Comparison of ENCODE assay signal across 15 cellular contexts in genomic region chr19:45382426-45382825, GRCh38. TPM values are rescaled to one million over a fixed set of nuclear protein-coding genes. Genes with fewer than 3 reads are reported as not detected.
DNase-seq lines count a peak whose midpoint lies in the region; ATAC-seq and TF ChIP-seq lines count a peak whose summit lies in the region.
"Had no signal": no experiment of that assay in that cellular context is flagged by ENCODE, and none has a peak within 500 bp of the region (broad histone marks: within the 10 kb centered on the region; RNA-seq: fewer than 3 reads in every experiment).

No MANE protein-coding gene starts in this region.

- no peak overlapping the region for H3K4me3 Mint-ChIP-seq in naive thymus-derived CD4-positive, alpha-beta T cell
- no peak overlapping the region for H3K4me3 Mint-ChIP-seq in activated T-cell treated with anti-CD3 and anti-CD28 coated beads, Interleukin-2, amount 50 U/mL, for 4 hours
- H3K4me3 Mint-ChIP-seq: CD8-positive, alpha-beta memory T cell had no signal

- H3K79me1 ChIP-seq in IMR-90 (ENCODE audit: low read depth in 1 of 2, low read length in 2 of 2) = no peaks in the 10 kb centered on the region

- TF ChIP-seq CTCF in IMR-90 (conservative IDR thresholded peaks at IDR 0.05; ENCODE audit: low read depth, low read length) = no peak
- TF ChIP-seq CTCF in upper lobe of left lung (IDR thresholded peaks at IDR 0.05) = no peak

- H3K27me3 ChIP-seq in IMR-90 (ENCODE audit: control insufficient read depth, insufficient read depth, low read length) (no peaks in the 10 kb centered on the region), upper lobe of left lung (peaks cover 0 to 18% (median 7%) of the 10 kb centered on the region in 4 donors)
- H3K27me3 ChIP-seq in naive thymus-derived CD4-positive, alpha-beta T cell (ENCODE audit: control insufficient read depth in 2 of 2, insufficient read depth in 2 of 2, low read length in 2 of 2) = peaks cover 0 to 8% of the 10 kb centered on the region in 2 donors

- no peak overlapping the region for H4K8ac ChIP-seq in IMR-90 (ENCODE audit: low read depth in 2 of 2, low read length in 2 of 2)

- no peak overlapping the region for H2BK15ac ChIP-seq in IMR-90 (ENCODE audit: low read depth, low read length)

- H3K4me1 Mint-ChIP-seq in naive thymus-derived CD4-positive, alpha-beta T cell = peaks cover 0 to 6% (median 0%) of the 10 kb centered on the region in 7 donors
- H3K4me1 Mint-ChIP-seq in activated T-cell treated with anti-CD3 and anti-CD28 coated beads, Interleukin-2, amount 50 U/mL, for 4 hours (ENCODE audit: low read depth) = no peaks in the 10 kb centered on the region
- H3K4me1 Mint-ChIP-seq: CD8-positive, alpha-beta memory T cell had no signal

- H3K9me1 ChIP-seq in IMR-90 (ENCODE audit: insufficient read depth, low read length) = peaks cover 4% of the 10 kb centered on the region; the same call in 1 of the 2 replicates

- intact Hi-C loops in IMR-90 (cut with micrococcal nuclease) = no loop called here
- intact Hi-C loops in naive thymus-derived CD4-positive, alpha-beta T cell (cut with micrococcal nuclease) = no loop called here

- DNase-seq in D341Med (ENCODE audit: low spot score) (peak; percentile 24), IMR-90 (no peak), upper lobe of left lung (peak in 1 of 2 donors; percentile 75)
- DNase-seq in stimulated activated CD8-positive, alpha-beta memory T cell treated with anti-CD3 and anti-CD28 coated beads, Interleukin-4, amount 100 ng/mL, for 48 hours = no peak
- DNase-seq in naive thymus-derived CD4-positive, alpha-beta T cell = no peak
- no peak for DNase-seq in activated T-cell treated with anti-CD3 and anti-CD28 coated beads, Interleukin-2, amount 50 U/mL, for 4 hours
- DNase-seq: CD8-positive, alpha-beta memory T cell; DMS 273 treated with DMSO at 0.1 percent for 48 hours; GM23248 had no signal

- H3K27me3 Mint-ChIP-seq in naive thymus-derived CD4-positive, alpha-beta T cell = peaks cover 11 to 28% (median 21%) of the 10 kb centered on the region in 5 donors
- peaks cover 24% of the 10 kb centered on the region for H3K27me3 Mint-ChIP-seq in activated T-cell treated with anti-CD3 and anti-CD28 coated beads, Interleukin-2, amount 50 U/mL, for 4 hours (ENCODE audit: low read depth)

- H4K91ac ChIP-seq in IMR-90 (ENCODE audit: insufficient read depth, low read depth, low read length) = no peak overlapping the region

- dilution Hi-C loops in IMR-90 (cut with HindIII; ENCODE audit: low sequenced_read_pairs, unreplicated experiment) = no loop called here

- H3K4me1 ChIP-seq in IMR-90 (ENCODE audit: control insufficient read depth, insufficient read depth, low read length) (peaks cover 6% of the 10 kb centered on the region), upper lobe of left lung (peaks cover 3 to 11% (median 7%) of the 10 kb centered on the region in 4 donors)
- no peaks in the 10 kb centered on the region for H3K4me1 ChIP-seq in naive thymus-derived CD4-positive, alpha-beta T cell (ENCODE audit: control insufficient read depth in 2 of 2, insufficient read depth in 2 of 2, low read length in 2 of 2)
- H3K4me1 ChIP-seq: A549 had no signal

- no peak overlapping the region for H2BK120ac ChIP-seq in IMR-90 (ENCODE audit: low read depth, low read length)

- TF ChIP-seq POLR2A in IMR-90 (IDR thresholded peaks at IDR 0.05; ENCODE audit: low read depth, low read length) (no peak), upper lobe of left lung (IDR thresholded peaks at IDR 0.05) (no peak)

- CTCF ChIA-PET in IMR-90 (lab: Yijun Ruan, JAX) = no interaction called here
- CTCF ChIA-PET in naive thymus-derived CD4-positive, alpha-beta T cell (lab: Charles Lee) = no interaction called here

- H3K14ac ChIP-seq in IMR-90 (replicated peaks; ENCODE audit: low read depth, low read length) = no peak overlapping the region

- no peak overlapping the region for H2BK5ac ChIP-seq in IMR-90 (ENCODE audit: low read depth, low read length, poor library complexity, severe bottlenecking)

- H3K4me3 ChIP-seq in IMR-90 (ENCODE audit: insufficient read depth, low read depth, low read length) (no peak overlapping the region), upper lobe of left lung (no peak overlapping the region)
- H3K4me3 ChIP-seq in naive thymus-derived CD4-positive, alpha-beta T cell (ENCODE audit: low read length) = no peak overlapping the region
- H3K4me3 ChIP-seq: A549, GM23248, HAP-1, K562 had no signal

- no peak overlapping the region for H3K4me2 ChIP-seq in IMR-90 (ENCODE audit: low read depth, low read length)
- H3K4me2 ChIP-seq: A549 had no signal

- POLR2A ChIA-PET in IMR-90 (lab: Charles Lee; ENCODE audit: unreplicated experiment) = no interaction called here
- POLR2A ChIA-PET in naive thymus-derived CD4-positive, alpha-beta T cell (lab: Charles Lee) = no interaction called here

- no peak overlapping the region for H4K5ac ChIP-seq in IMR-90 (ENCODE audit: low read depth, low read length)

- in situ Hi-C loops in IMR-90 (cut with MboI; ENCODE audit: low sequenced_read_pairs) = no loop called here

- no peak for TF ChIP-seq EP300 in upper lobe of left lung (IDR thresholded peaks at IDR 0.05)

- TF ChIP-seq RAD21 in IMR-90 (IDR thresholded peaks at IDR 0.05; ENCODE audit: low read length) = no peak

- no peaks in the 10 kb centered on the region for H3K36me3 Mint-ChIP-seq in naive thymus-derived CD4-positive, alpha-beta T cell
- no peaks in the 10 kb centered on the region for H3K36me3 Mint-ChIP-seq in activated T-cell treated with anti-CD3 and anti-CD28 coated beads, Interleukin-2, amount 50 U/mL, for 4 hours (ENCODE audit: insufficient read depth)
- H3K36me3 Mint-ChIP-seq: CD14-positive monocyte; CD8-positive, alpha-beta memory T cell had no signal

- no peak overlapping the region for H3K56ac ChIP-seq in IMR-90 (ENCODE audit: extremely low read depth, insufficient read depth, low read length)

- H2AFZ ChIP-seq in IMR-90 (replicated peaks; ENCODE audit: low read length, poor library complexity) = peak overlapping the region; percentile 66
- H2AFZ ChIP-seq: GM23248 had no signal

- no peaks in the 10 kb centered on the region for H3K9me3 ChIP-seq in IMR-90 (ENCODE audit: control insufficient read depth, insufficient read depth, low read length)
- H3K9me3 ChIP-seq in upper lobe of left lung = no peaks in the 10 kb centered on the region
- H3K9me3 ChIP-seq in naive thymus-derived CD4-positive, alpha-beta T cell (ENCODE audit: control insufficient read depth in 2 of 3, low read length in 3 of 3) = no peaks in the 10 kb centered on the region
- H3K9me3 ChIP-seq: A549, HAP-1 had no signal

- no peak overlapping the region for H3K4ac ChIP-seq in IMR-90 (ENCODE audit: low read depth, low read length)

- ATAC-seq in IMR-90 (ENCODE audit: low read depth) = no peak
- peak; percentile 20 for ATAC-seq in esophagus mucosa
- peak; percentile 16 to 32 for ATAC-seq in upper lobe of left lung (ENCODE audit: low FRiP score in 2 of 2)
- no peak for ATAC-seq in naive thymus-derived CD4-positive, alpha-beta T cell
- ATAC-seq in activated T-cell treated with anti-CD3 and anti-CD28 coated beads, Interleukin-2, amount 50 U/mL, for 4 hours = no peak
- ATAC-seq: A549 had no signal

- H3K36me3 ChIP-seq in IMR-90 (ENCODE audit: control insufficient read depth, insufficient read depth, low read length) = no peaks in the 10 kb centered on the region
- H3K36me3 ChIP-seq in upper lobe of left lung = peaks cover 0 to 15% (median 0%) of the 10 kb centered on the region in 4 donors
- no peaks in the 10 kb centered on the region for H3K36me3 ChIP-seq in naive thymus-derived CD4-positive, alpha-beta T cell (ENCODE audit: control insufficient read depth in 2 of 3, insufficient read depth in 3 of 3, low read length in 3 of 3)
- H3K36me3 ChIP-seq: HAP-1 had no signal

- H3K18ac ChIP-seq in IMR-90 (ENCODE audit: low read depth, low read length) = no peak overlapping the region

- no peak overlapping the region for H3K27ac ChIP-seq in IMR-90 (ENCODE audit: insufficient read depth, low read length)
- H3K27ac ChIP-seq in upper lobe of left lung = no peak overlapping the region
- no peak overlapping the region for H3K27ac ChIP-seq in naive thymus-derived CD4-positive, alpha-beta T cell (ENCODE audit: low read depth, low read length)
- H3K27ac ChIP-seq: A549, GM23248 had no signal

- H2BK20ac ChIP-seq in IMR-90 (ENCODE audit: low read depth, low read length) = no peak overlapping the region

- no peaks in the 10 kb centered on the region for H4K20me1 ChIP-seq in IMR-90 (ENCODE audit: insufficient read depth, low read length)

- H3K9me3 Mint-ChIP-seq in naive thymus-derived CD4-positive, alpha-beta T cell = peaks cover 0 to 1% (median 0%) of the 10 kb centered on the region in 11 donors
- no peaks in the 10 kb centered on the region for H3K9me3 Mint-ChIP-seq in activated T-cell treated with anti-CD3 and anti-CD28 coated beads, Interleukin-2, amount 50 U/mL, for 4 hours
- H3K9me3 Mint-ChIP-seq: CD8-positive, alpha-beta memory T cell had no signal

- no TSS peak for BruUV-seq in IMR-90 (replicated peaks; lab: Mats Ljungman, UMichigan)

- H3K27ac Mint-ChIP-seq in naive thymus-derived CD4-positive, alpha-beta T cell = no peak overlapping the region
- H3K27ac Mint-ChIP-seq: CD8-positive, alpha-beta memory T cell had no signal

- WGBS in IMR-90 (ENCODE audit: extremely low coverage in 2 of 2, insufficient read length in 1 of 2), 2 experiments = 77% methylated on average over 5 of the region's 29 CpGs; no CpG with 5 or more reads in 1 of the 2 experiments
- 88 to 94% methylated on average over 25 to 29 of the region's 29 CpGs for WGBS in upper lobe of left lung, 2 donors

- H2AK9ac ChIP-seq in IMR-90 (replicated peaks; ENCODE audit: low read depth, low read length, poor library complexity) = no peak overlapping the region

- H2AK5ac ChIP-seq in IMR-90 (ENCODE audit: low read depth, low read length) = peak overlapping the region; percentile 50

- H3K9ac ChIP-seq in IMR-90 (ENCODE audit: low read depth, low read length) = no peak overlapping the region
- H3K9ac ChIP-seq: GM23248 had no signal

- H3K23ac ChIP-seq in IMR-90 (ENCODE audit: low read depth, low read length) = no peak overlapping the region

RNA-seq across cellular contexts. Expression of gene ERCC2, which starts 12.1 kb away (rescaled TPM):
- total RNA-seq in IMR-90 (2012; rRNA removed) (26.7 and 30.6 TPM in 2 replicates), esophagus mucosa (10.6 TPM), upper lobe of left lung (10 to 100 TPM in 5 of 6 donors, 1 to 10 TPM in 1; 7.4 to 19.1 (median 13.0) TPM)
- polyA plus RNA-seq in IMR-90 (2012; rRNA removed) = 66.5 and 75.6 TPM in 2 replicates
- polyA plus RNA-seq in IMR-90 (2012; cell fraction: cytosol; rRNA removed) = 51.6 and 67.4 TPM in 2 replicates
- polyA plus RNA-seq in IMR-90 (2012; cell fraction: nucleus; rRNA removed; ENCODE audit: low replicate concordance) = 119 and 274 TPM in 2 replicates
- 10 to 100 TPM; 14.4 to 25.1 (median 19.2) TPM for total RNA-seq in naive thymus-derived CD4-positive, alpha-beta T cell
- 1 to 10 TPM; 4.4 to 6.0 TPM for polyA plus RNA-seq in naive thymus-derived CD4-positive, alpha-beta T cell
- total RNA-seq in activated T-cell treated with anti-CD3 and anti-CD28 coated beads, Interleukin-2, amount 50 U/mL, for 4 hours = 10 to 100 TPM; 22.2 to 23.8 (median 23.8) TPM

RNA-seq across cellular contexts. Expression of gene PPP1R13L, which starts 22.4 kb away (rescaled TPM):
- total RNA-seq in IMR-90 (2012; rRNA removed) = 0.56 and 3.0 TPM in 2 replicates
- polyA plus RNA-seq in IMR-90 (2012; rRNA removed) = 11.6 and 13.3 TPM in 2 replicates
- 11.6 and 19.4 TPM in 2 replicates for polyA plus RNA-seq in IMR-90 (2012; cell fraction: cytosol; rRNA removed)
- polyA plus RNA-seq in IMR-90 (2012; cell fraction: nucleus; rRNA removed; ENCODE audit: low replicate concordance) = 24.0 and 44.8 TPM in 2 replicates
- 186 TPM for total RNA-seq in esophagus mucosa
- total RNA-seq in upper lobe of left lung = 10 to 100 TPM; 27.8 to 76.2 (median 57.5) TPM
- total RNA-seq in naive thymus-derived CD4-positive, alpha-beta T cell = 10 to 100 TPM in 3 of 5 experiments, 1 to 10 TPM in 2; 2.9 to 24.4 (median 11.1) TPM
- polyA plus RNA-seq in naive thymus-derived CD4-positive, alpha-beta T cell = under 1 TPM; 0.56 to 0.61 TPM
- total RNA-seq in activated T-cell treated with anti-CD3 and anti-CD28 coated beads, Interleukin-2, amount 50 U/mL, for 4 hours = 1 to 10 TPM; 1.6 to 6.8 (median 4.1) TPM

RNA-seq across cellular contexts. Expression of gene POLR1G, which starts 24.0 kb away (rescaled TPM):
- total RNA-seq in IMR-90 (2012; rRNA removed) (10.3 and 12.5 TPM in 2 replicates), esophagus mucosa (6.5 TPM), upper lobe of left lung (1 to 10 TPM; 1.0 to 7.7 (median 5.8) TPM)
- 8.0 and 8.8 TPM in 2 replicates for polyA plus RNA-seq in IMR-90 (2012; rRNA removed)
- 3.3 and 3.9 TPM in 2 replicates for polyA plus RNA-seq in IMR-90 (2012; cell fraction: cytosol; rRNA removed)
- 2.0 and 2.1 TPM in 2 replicates for polyA plus RNA-seq in IMR-90 (2012; cell fraction: nucleus; rRNA removed; ENCODE audit: low replicate concordance)
- 1 to 10 TPM in 4 of 5 experiments, under 1 TPM in 1; 0.45 to 8.2 (median 4.7) TPM for total RNA-seq in naive thymus-derived CD4-positive, alpha-beta T cell
- 1 to 10 TPM; 5.1 to 5.4 TPM for polyA plus RNA-seq in naive thymus-derived CD4-positive, alpha-beta T cell
- 10 to 100 TPM; 45.2 to 57.3 (median 49.1) TPM for total RNA-seq in activated T-cell treated with anti-CD3 and anti-CD28 coated beads, Interleukin-2, amount 50 U/mL, for 4 hours

RNA-seq across cellular contexts. Expression of gene ERCC1, which starts 41.3 kb away (rescaled TPM):
- total RNA-seq in IMR-90 (2012; rRNA removed) = 76.9 and 84.2 TPM in 2 replicates
- 132 and 153 TPM in 2 replicates for polyA plus RNA-seq in IMR-90 (2012; rRNA removed)
- 113 and 118 TPM in 2 replicates for polyA plus RNA-seq in IMR-90 (2012; cell fraction: cytosol; rRNA removed)
- 152 and 183 TPM in 2 replicates for polyA plus RNA-seq in IMR-90 (2012; cell fraction: nucleus; rRNA removed; ENCODE audit: low replicate concordance)
- total RNA-seq in esophagus mucosa = 48.5 TPM
- total RNA-seq in upper lobe of left lung = 100 to 1,000 TPM in 1 of 6 donors, 10 to 100 TPM in 5; 53.7 to 102 (median 76.2) TPM
- 10 to 100 TPM; 45.1 to 88.2 (median 53.4) TPM for total RNA-seq in naive thymus-derived CD4-positive, alpha-beta T cell
- polyA plus RNA-seq in naive thymus-derived CD4-positive, alpha-beta T cell = 10 to 100 TPM; 31.7 to 32.7 TPM
- 10 to 100 TPM; 68.0 to 86.2 (median 85.7) TPM for total RNA-seq in activated T-cell treated with anti-CD3 and anti-CD28 coated beads, Interleukin-2, amount 50 U/mL, for 4 hours

RNA-seq across cellular contexts. Expression of gene KLC3, which starts 41.9 kb away (rescaled TPM):
- total RNA-seq in IMR-90 (2012; rRNA removed) (under 0.01 and 0.18 TPM in 2 replicates), esophagus mucosa (17.5 TPM), upper lobe of left lung (1 to 10 TPM; 2.4 to 9.5 (median 3.9) TPM)
- 0.09 and 0.14 TPM in 2 replicates for polyA plus RNA-seq in IMR-90 (2012; rRNA removed)
- polyA plus RNA-seq in IMR-90 (2012; cell fraction: cytosol; rRNA removed) = 0.19 and 0.22 TPM in 2 replicates
- 0.11 and 0.24 TPM in 2 replicates for polyA plus RNA-seq in IMR-90 (2012; cell fraction: nucleus; rRNA removed; ENCODE audit: low replicate concordance)
- not detected for total RNA-seq in naive thymus-derived CD4-positive, alpha-beta T cell
- under 1 TPM in 1 of 2 donors, not detected in 1; 0.18 TPM for polyA plus RNA-seq in naive thymus-derived CD4-positive, alpha-beta T cell
- total RNA-seq in activated T-cell treated with anti-CD3 and anti-CD28 coated beads, Interleukin-2, amount 50 U/mL, for 4 hours = not detected
- total RNA-seq: CD8-positive, alpha-beta memory T cell; GM23248 had no signal
- polyA plus RNA-seq: AG04450; CD14-positive monocyte; CD8-positive, alpha-beta memory T cell; GM23248 had no signal

Comparison
In these comparisons a context has a peak if more than half of its experiments do, and no peak if none do; other contexts are left out.
1. ATAC-seq: peak in esophagus mucosa (single experiment) and upper lobe of left lung (2 of 2); none in IMR-90 (single experiment), naive thymus-derived CD4-positive, alpha-beta T cell (single experiment) and activated T-cell treated with anti-CD3 and anti-CD28 coated beads, Interleukin-2, amount 50 U/mL, for 4 hours (0 of 2).